Comparison of ENCODE assay signal across 10 cellular contexts in genomic region chr9:111938427-111938800, GRCh38. TPM values are rescaled to one million over a fixed set of nuclear protein-coding genes. Genes with fewer than 3 reads are reported as not detected.
A peak's percentile ranks its signal among the peaks of the same experiment; 100 is the strongest.
DNase-seq lines count a peak whose midpoint lies in the region; ATAC-seq and TF ChIP-seq lines count a peak whose summit lies in the region.
"Had no signal": no experiment of that assay in that cellular context is flagged by ENCODE, and none has a peak within 500 bp of the region (broad histone marks: within the 10 kb centered on the region; RNA-seq: fewer than 3 reads in every experiment).

No MANE protein-coding gene starts in this region.

- ATAC-seq in GM18517 (IDR thresholded peaks at IDR 0.05; ENCODE audit: unreplicated experiment) (peak; percentile 29), T-cell (replicated peaks in 1 of 4) (peak in 2 of 4 experiments; percentile 13 to 34), right lobe of liver (peak in 2 of 4 donors; percentile 21 to 27), HG03460 (IDR thresholded peaks at IDR 0.05; ENCODE audit: unreplicated experiment) (no peak), GM19324 (IDR thresholded peaks at IDR 0.05; ENCODE audit: low FRiP score, unreplicated experiment) (no peak)

- TF ChIP-seq CTCF in AG04450 (IDR thresholded peaks at IDR 0.05; ENCODE audit: low read depth, low read length) (no peak), right lobe of liver (IDR thresholded peaks at IDR 0.05) (no peak), GM13977 (IDR thresholded peaks at IDR 0.05; ENCODE audit: extremely low read depth, insufficient read depth, missing control alignments) (no peak)

- peaks cover 0 to 9% (median 0%) of the 10 kb centered on the region in 3 donors for H3K9me3 Mint-ChIP-seq in T-cell

- H3K36me3 ChIP-seq in right lobe of liver = peaks cover 0 to 3% (median 1%) of the 10 kb centered on the region in 4 donors

- POLR2A ChIA-PET in AG04450 (lab: Yijun Ruan, JAX) = interaction anchor here (1.2 to 1.5 kb wide), 2 partner anchors 20 to 107 kb away, joined by 4 to 7 read pairs; no protein-coding TSS in a partner anchor
- POLR2A ChIA-PET in T-cell (lab: Charles Lee) = interaction anchor here in 1 of 2 donors (0.6 kb wide), 3 partner anchors 22 to 171 kb away, joined by 3 to 5 read pairs (median 4); no protein-coding TSS in a partner anchor

- H3K36me3 Mint-ChIP-seq in T-cell = peaks cover 24% of the 10 kb centered on the region

- peak overlapping the region in 1 of 3 donors; percentile 63 for H3K4me3 Mint-ChIP-seq in T-cell

- no peaks in the 10 kb centered on the region for H3K9me3 ChIP-seq in AG04450 (ENCODE audit: control insufficient read depth, insufficient read depth, low read length)
- H3K9me3 ChIP-seq in right lobe of liver = no peaks in the 10 kb centered on the region

- H3K4me3 ChIP-seq in AG04450 (ENCODE audit: low read depth, low read length) (no peak overlapping the region), right lobe of liver (no peak overlapping the region)

- peak overlapping the region; percentile 86 to 94 for H3K27ac Mint-ChIP-seq in T-cell

- H3K27ac ChIP-seq in AG04450 (ENCODE audit: low read depth, low read length) (peak overlapping the region; percentile 59), right lobe of liver (peak overlapping the region in 2 of 3 donors; percentile 52 to 72)

- intact Hi-C loops in right lobe of liver (cut with DNase I) = no loop called here

- DNase-seq in AG04450 (ENCODE audit: low read depth, low spot score) = no peak
- DNase-seq in T-cell = no peak
- no peak for DNase-seq in right lobe of liver
- no peak for DNase-seq in activated gamma-delta T cell (lab: John Stamatoyannopoulos, UW)
- no peak for DNase-seq in GM13977 (ENCODE audit: low spot score)
- DNase-seq: NCI-H748 treated with DMSO at 0.1 percent for 48 hours, T1000 had no signal

- in situ Hi-C loops in GM13977 (cut with MboI; ENCODE audit: low pct_unique_long_range_greater_than_20kb, low sequenced_read_pairs, unreplicated experiment) = no loop called here

- H3K27me3 ChIP-seq in AG04450 (ENCODE audit: control insufficient read depth, insufficient read depth, low read length) = no peaks in the 10 kb centered on the region
- no peaks in the 10 kb centered on the region for H3K27me3 ChIP-seq in right lobe of liver

- no peaks in the 10 kb centered on the region for H3K27me3 Mint-ChIP-seq in T-cell

- no peak for TF ChIP-seq POLR2A in right lobe of liver (IDR thresholded peaks at IDR 0.05)

- H3K4me1 ChIP-seq in right lobe of liver = peaks cover 0 to 21% (median 8%) of the 10 kb centered on the region in 4 donors

- H3K4me1 Mint-ChIP-seq in T-cell = peaks cover 29 to 33% (median 31%) of the 10 kb centered on the region in 3 donors

- 71% methylated on average over 4 of the region's 4 CpGs for WGBS in right lobe of liver (ENCODE audit: insufficient coverage, low coverage, low lambda C conversion rate, missing lambda C conversion rate)

- CTCF ChIA-PET in AG04450 (lab: Charles Lee) (interaction anchor here (0.6 to 1.1 kb wide), 3 partner anchors 136 to 179 kb away, joined by 3 to 5 read pairs (median 4); no protein-coding TSS in a partner anchor), T-cell (lab: Charles Lee) (interaction anchor here (0.6 to 1.1 kb wide), 3 partner anchors 10 to 139 kb away, joined by 3 to 7 read pairs (median 3); no protein-coding TSS in a partner anchor)

RNA-seq across cellular contexts. Expression of gene UGCG, which starts 41.8 kb away (rescaled TPM):
- 103 and 149 TPM in 2 replicates for polyA plus RNA-seq in AG04450 (2011; rRNA removed)
- polyA minus RNA-seq in AG04450 (2011; rRNA and poly(A)+ RNA removed) = 91.2 and 116 TPM in 2 replicates
- total RNA-seq in T-cell (10 to 100 TPM; 20.1 to 41.6 (median 24.1) TPM), right lobe of liver (10 to 100 TPM in 5 of 6 experiments, 1 to 10 TPM in 1; 7.9 to 37.2 (median 17.1) TPM)
